ENCODE assay signal across 10 cellular contexts in the genomic region with DNA sequence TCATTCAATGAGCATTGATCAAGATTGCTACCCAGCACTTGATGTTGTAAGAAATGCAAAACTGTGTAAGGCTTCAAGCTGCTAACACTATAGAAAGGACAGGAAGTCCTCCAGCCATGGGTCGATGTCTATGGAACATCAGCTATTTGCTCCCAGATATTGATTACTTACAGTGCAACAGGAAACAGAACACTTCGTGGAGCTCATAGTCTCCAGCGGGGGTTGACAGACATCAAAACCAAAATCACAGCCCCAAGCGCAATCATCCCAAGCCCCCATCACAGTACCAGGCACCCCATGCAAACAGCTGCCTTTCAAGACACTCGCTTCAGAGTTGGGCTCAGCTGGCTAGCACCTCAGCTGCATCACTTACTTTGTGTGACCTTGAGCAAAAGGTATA. TPM values are rescaled to one million over a fixed set of nuclear protein-coding genes. Genes with fewer than 3 reads are reported as not detected.
DNase-seq lines count a peak whose midpoint lies in the region; ATAC-seq and TF ChIP-seq lines count a peak whose summit lies in the region.
"Had no signal": no experiment of that assay in that cellular context is flagged by ENCODE, and none has a peak within 500 bp of the region (broad histone marks: within the 10 kb centered on the region; RNA-seq: fewer than 3 reads in every experiment).

No MANE protein-coding gene starts in this region.

- H3K36me3 Mint-ChIP-seq in nephron (ENCODE audit: low read depth), result no peaks in the 10 kb centered on the region

- H3K4me1 ChIP-seq in left ventricle myocardium inferior (peaks cover 29% of the 10 kb centered on the region), vagina (peaks cover 71% of the 10 kb centered on the region)

- DNase-seq in left ventricle myocardium inferior (no peak), left ventricle myocardium superior (no peak), coronary artery (ENCODE audit: low spot score) (no peak), vagina (ENCODE audit: extremely low spot score in 2 of 2) (no peak), G401 (ENCODE audit: low spot score) (no peak), amygdala (lab: John Stamatoyannopoulos, UW) (no peak)
- DNase-seq: activated CD4-positive, alpha-beta T cell treated with anti-CD3 and anti-CD28 coated beads, Interleukin-2, amount 10 ng/mL, durations not matched to agents 7 days and 5 days; activated naive CD4-positive, alpha-beta T cell treated with Interleukin-2 at 50 U/mL for 16 hours had no signal

- intact Hi-C loops in left ventricle myocardium inferior (cut with micrococcal nuclease) (no loop called here), left ventricle myocardium superior (cut with micrococcal nuclease) (no loop called here), vagina (cut with DNase I) (loop anchor here (5.0 kb wide), 1 partner anchor 75 kb away; no protein-coding TSS in a partner anchor)

- H3K4me3 Mint-ChIP-seq in nephron, result no peak overlapping the region
- H3K4me3 Mint-ChIP-seq: activated CD4-positive, alpha-beta T cell treated with anti-CD3 and anti-CD28 coated beads, Interleukin-2, amount 10 ng/mL, durations not matched to agents 7 days and 5 days had no signal

- H3K27me3 ChIP-seq in left ventricle myocardium inferior (ENCODE audit: low read depth) (no peaks in the 10 kb centered on the region), vagina (no peaks in the 10 kb centered on the region)

- H3K27ac ChIP-seq in left ventricle myocardium inferior (replicated peaks), result peak overlapping the region; percentile 30
- peak overlapping the region; percentile 89 to 96 for H3K27ac ChIP-seq in coronary artery
- peak overlapping the region; percentile 92 for H3K27ac ChIP-seq in vagina

- no peaks in the 10 kb centered on the region for H3K36me3 ChIP-seq in left ventricle myocardium inferior
- no peaks in the 10 kb centered on the region for H3K36me3 ChIP-seq in vagina

- peaks cover 25% of the 10 kb centered on the region for H3K4me1 Mint-ChIP-seq in nephron

- TF ChIP-seq POLR2A in vagina (IDR thresholded peaks at IDR 0.05), result no peak

- in situ Hi-C loops in G401 (cut with HindIII; ENCODE audit: low sequenced_read_pairs), result no loop called here

- no peak for TF ChIP-seq CTCF in left ventricle myocardium inferior (IDR thresholded peaks at IDR 0.05; ENCODE audit: borderline replicate concordance)
- TF ChIP-seq CTCF in coronary artery (IDR thresholded peaks at IDR 0.05), result no peak
- TF ChIP-seq CTCF in nephron (IDR thresholded peaks at IDR 0.05; ENCODE audit: unreplicated experiment in 3 of 3), result no peak
- no peak for TF ChIP-seq CTCF in vagina (IDR thresholded peaks at IDR 0.05)

- H3K4me3 ChIP-seq in left ventricle myocardium inferior, result no peak overlapping the region
- H3K4me3 ChIP-seq in coronary artery, result no peak overlapping the region
- no peak overlapping the region for H3K4me3 ChIP-seq in vagina

- no peaks in the 10 kb centered on the region for H3K9me3 Mint-ChIP-seq in nephron
- H3K9me3 Mint-ChIP-seq: activated CD4-positive, alpha-beta T cell treated with anti-CD3 and anti-CD28 coated beads, Interleukin-2, amount 10 ng/mL, durations not matched to agents 7 days and 5 days had no signal

- no peaks in the 10 kb centered on the region for H3K9me3 ChIP-seq in left ventricle myocardium inferior (replicated peaks)
- no peaks in the 10 kb centered on the region for H3K9me3 ChIP-seq in vagina

- H3K27ac Mint-ChIP-seq in nephron, result peak overlapping the region in 2 of 3 experiments; percentile 54 to 78
- H3K27ac Mint-ChIP-seq: activated CD4-positive, alpha-beta T cell treated with anti-CD3 and anti-CD28 coated beads, Interleukin-2, amount 10 ng/mL, durations not matched to agents 7 days and 5 days had no signal

- H3K27me3 Mint-ChIP-seq in nephron (ENCODE audit: low read depth), result no peaks in the 10 kb centered on the region
- H3K27me3 Mint-ChIP-seq: activated CD4-positive, alpha-beta T cell treated with anti-CD3 and anti-CD28 coated beads, Interleukin-2, amount 10 ng/mL, durations not matched to agents 7 days and 5 days had no signal

- ATAC-seq in left ventricle myocardium superior, result no peak
- ATAC-seq in HG02588 (IDR thresholded peaks at IDR 0.05; ENCODE audit: unreplicated experiment), result no peak

RNA-seq across cellular contexts. Expression of a gene that starts 26.8 kb away (rescaled TPM):
- total RNA-seq in left ventricle myocardium inferior (85.0 TPM), left ventricle myocardium superior (98.9 TPM), vagina (2,876 TPM)
- total RNA-seq in G401 (2014; rRNA removed; shearing (Covaris generic)), result 36.6 and 39.1 TPM in 2 replicates

RNA-seq across cellular contexts. Expression of a gene that starts 36.3 kb away (rescaled TPM):
- total RNA-seq in left ventricle myocardium inferior (79.4 TPM), left ventricle myocardium superior (81.4 TPM), vagina (97.2 TPM)
- total RNA-seq in G401 (2014; rRNA removed; shearing (Covaris generic)), result 21.3 and 28.7 TPM in 2 replicates

Comparison
In these comparisons a context has a peak if more than half of its experiments do, and no peak if none do; other contexts are left out.
1. H3K27ac ChIP-seq: peak in every context shown above with its lines; median percentile 92 in coronary artery; 92 in vagina; 30 in left ventricle myocardium inferior.
2. RNA of a gene that starts 26.8 kb away (total RNA-seq): 2,876 TPM in vagina (single experiment); 98.9 TPM in left ventricle myocardium superior (single experiment), 85.0 TPM in left ventricle myocardium inferior (single experiment) and 36.6 to 39.1 TPM in G401; every median in the first group is over 10 times any median in the second.